In genomic region chr4:144183165-144183564, GRCh38 we compare ENCODE assay signal across 37 cellular contexts. TPM values are rescaled to one million over a fixed set of nuclear protein-coding genes. Genes with fewer than 3 reads are reported as not detected.
"Had no signal": no experiment of that assay in that cellular context is flagged by ENCODE, and none has a peak within 500 bp of the region (broad histone marks: within the 10 kb centered on the region; RNA-seq: fewer than 3 reads in every experiment).

No MANE protein-coding gene starts in this region.

- H3K27me3 ChIP-seq: adrenal gland, cardiac muscle cell had no signal

- DNase-seq: activated CD4-positive, alpha-beta memory T cell treated with anti-CD3 and anti-CD28 coated beads, Interleukin-2, amount 10 ng/mL, durations not matched to agents 7 days and 5 days; activated CD4-positive, alpha-beta T cell treated with anti-CD3 and anti-CD28 coated beads for 1 hour; activated CD4-positive, alpha-beta T cell treated with anti-CD3 and anti-CD28 coated beads for 36 hours; activated CD4-positive, alpha-beta T cell treated with anti-CD3 and anti-CD28 coated beads for 48 hours; activated CD4-positive, alpha-beta T cell treated with anti-CD3 and anti-CD28 coated beads, Interleukin-2, amount 10 ng/mL, durations not matched to agents 7 days and 5 days; activated CD4-positive, alpha-beta T cell treated with anti-CD3 and anti-CD28 coated beads, Interleukin-2, amount 50 U/mL, for 48 hours; activated CD4-positive, CD25-positive, alpha-beta regulatory T cell; activated CD8-positive, alpha-beta memory T cell treated with anti-CD3 and anti-CD28 coated beads for 24 hours; activated CD8-positive, alpha-beta memory T cell treated with anti-CD3 and anti-CD28 coated beads, Interleukin-2, amount 10 ng/mL, durations not matched to agents 7 days and 5 days; activated CD8-positive, alpha-beta memory T cell treated with anti-CD3 and anti-CD28 coated beads, Interleukin-2, amount 50 U/mL, for 48 hours; activated CD8-positive, alpha-beta T cell treated with anti-CD3 and anti-CD28 coated beads, Interleukin-2, amount 10 ng/mL, durations not matched to agents 7 days and 5 days; activated effector memory CD4-positive, alpha-beta T cell treated with Interleukin-2 at 50 U/mL for 16 hours; activated gamma-delta T cell; activated naive CD4-positive, alpha-beta T cell treated with anti-CD3 and anti-CD28 coated beads, Interleukin-2, amount 10 ng/mL, durations not matched to agents 7 days and 5 days; activated naive CD4-positive, alpha-beta T cell treated with Interleukin-2 at 50 U/mL for 16 hours; activated T-cell treated with anti-CD3 and anti-CD28 coated beads, Interleukin-2, amount 50 U/mL, for 24 hours; activated T-cell treated with anti-CD3 and anti-CD28 coated beads, Interleukin-2, amount 50 U/mL, for 48 hours; adrenal gland; amniotic stem cell; aorta; caudate nucleus; cerebellar nuclear complex; T-helper 1 cell; T-helper 2 cell; T-helper 9 cell; WERI-Rb-1 had no signal

- H3K9me3 Mint-ChIP-seq: activated CD4-positive, alpha-beta memory T cell treated with anti-CD3 and anti-CD28 coated beads, Interleukin-2, amount 10 ng/mL, durations not matched to agents 7 days and 5 days; activated CD4-positive, alpha-beta T cell treated with anti-CD3 and anti-CD28 coated beads, Interleukin-2, amount 10 ng/mL, durations not matched to agents 7 days and 5 days; activated naive CD4-positive, alpha-beta T cell treated with anti-CD3 and anti-CD28 coated beads, Interleukin-2, amount 10 ng/mL, durations not matched to agents 7 days and 5 days; activated naive CD4-positive, alpha-beta T cell treated with anti-CD3 and anti-CD28 coated beads, Interleukin-2, amount 50 U/mL, for 24 hours; activated T-cell treated with anti-CD3 and anti-CD28 coated beads, Interleukin-2, amount 50 U/mL, for 24 hours; activated T-helper 2 cell treated with anti-CD3 and anti-CD28 coated beads, Interferon-gamma antibody, Interleukin-2, Interleukin-4, amounts not matched to agents 10 μg/mL and 5 μg/mL and 100 μg/mL, durations not matched to agents 14 hours and 24 hours and 36 hours; brain; central memory CD8-positive, alpha-beta T cell; T-helper 2 cell treated with Interferon-gamma antibody and Interleukin-4, amounts not matched to agents 5 μg/mL and 100 μg/mL, for 36 hours; WTC11 had no signal

- H3K4me1 ChIP-seq: adrenal gland had no signal

- H3K9me3 ChIP-seq: adrenal gland had no signal

- H3K27ac ChIP-seq: adrenal gland, cardiac muscle cell, WERI-Rb-1 had no signal

- H3K27ac Mint-ChIP-seq: activated CD4-positive, alpha-beta memory T cell treated with anti-CD3 and anti-CD28 coated beads, Interleukin-2, amount 10 ng/mL, durations not matched to agents 7 days and 5 days; activated CD4-positive, alpha-beta T cell treated with anti-CD3 and anti-CD28 coated beads for 36 hours; activated CD4-positive, alpha-beta T cell treated with anti-CD3 and anti-CD28 coated beads, Interleukin-2, amount 10 ng/mL, durations not matched to agents 7 days and 5 days; activated CD8-positive, alpha-beta memory T cell treated with anti-CD3 and anti-CD28 coated beads, Interleukin-2, amount 10 ng/mL, durations not matched to agents 7 days and 5 days; activated CD8-positive, alpha-beta T cell treated with anti-CD3 and anti-CD28 coated beads, Interleukin-2, amount 10 ng/mL, durations not matched to agents 7 days and 5 days; activated naive CD4-positive, alpha-beta T cell treated with anti-CD3 and anti-CD28 coated beads, Interleukin-2, amount 10 ng/mL, durations not matched to agents 7 days and 5 days; activated naive CD4-positive, alpha-beta T cell treated with anti-CD3 and anti-CD28 coated beads, Interleukin-2, amount 50 U/mL, for 24 hours; activated naive CD8-positive, alpha-beta T cell; activated T-cell treated with anti-CD3 and anti-CD28 coated beads, Interleukin-2, amount 50 U/mL, for 24 hours; activated T-helper 2 cell treated with anti-CD3 and anti-CD28 coated beads, Interferon-gamma antibody, Interleukin-2, Interleukin-4, amounts not matched to agents 10 μg/mL and 5 μg/mL and 100 μg/mL, durations not matched to agents 14 hours and 24 hours and 36 hours; brain; T-helper 1 cell treated with Interleukin-12 subunit alpha and Interleukin-12 subunit beta and Interleukin-4 antibody, amounts not matched to agents 30 μg/mL and 1 μg/mL, for 36 hours; T-helper 2 cell treated with Interferon-gamma antibody and Interleukin-4, amounts not matched to agents 5 μg/mL and 100 μg/mL, for 36 hours; WTC11 had no signal

- H3K27me3 Mint-ChIP-seq: activated naive CD4-positive, alpha-beta T cell treated with anti-CD3 and anti-CD28 coated beads, Interleukin-2, amount 10 ng/mL, durations not matched to agents 7 days and 5 days; activated naive CD8-positive, alpha-beta T cell had no signal

- H3K36me3 Mint-ChIP-seq: activated CD8-positive, alpha-beta memory T cell treated with anti-CD3 and anti-CD28 coated beads, Interleukin-2, amount 10 ng/mL, durations not matched to agents 7 days and 5 days; activated naive CD4-positive, alpha-beta T cell treated with anti-CD3 and anti-CD28 coated beads, Interleukin-2, amount 10 ng/mL, durations not matched to agents 7 days and 5 days; activated naive CD4-positive, alpha-beta T cell treated with anti-CD3 and anti-CD28 coated beads, Interleukin-2, amount 50 U/mL, for 24 hours; activated naive CD8-positive, alpha-beta T cell; brain; WTC11 had no signal

- H3K4me3 ChIP-seq: adrenal gland, cardiac muscle cell had no signal

- H3K4me1 Mint-ChIP-seq: brain; central memory CD8-positive, alpha-beta T cell had no signal

- H3K4me3 Mint-ChIP-seq: activated CD4-positive, alpha-beta memory T cell treated with anti-CD3 and anti-CD28 coated beads, Interleukin-2, amount 10 ng/mL, durations not matched to agents 7 days and 5 days; activated CD4-positive, alpha-beta T cell treated with anti-CD3 and anti-CD28 coated beads for 36 hours; activated CD4-positive, alpha-beta T cell treated with anti-CD3 and anti-CD28 coated beads, Interleukin-2, amount 10 ng/mL, durations not matched to agents 7 days and 5 days; activated CD8-positive, alpha-beta memory T cell treated with anti-CD3 and anti-CD28 coated beads, Interleukin-2, amount 10 ng/mL, durations not matched to agents 7 days and 5 days; activated CD8-positive, alpha-beta T cell treated with anti-CD3 and anti-CD28 coated beads, Interleukin-2, amount 10 ng/mL, durations not matched to agents 7 days and 5 days; activated naive CD4-positive, alpha-beta T cell treated with anti-CD3 and anti-CD28 coated beads, Interleukin-2, amount 10 ng/mL, durations not matched to agents 7 days and 5 days; activated naive CD4-positive, alpha-beta T cell treated with anti-CD3 and anti-CD28 coated beads, Interleukin-2, amount 50 U/mL, for 24 hours; activated naive CD8-positive, alpha-beta T cell; activated T-cell treated with anti-CD3 and anti-CD28 coated beads, Interleukin-2, amount 50 U/mL, for 24 hours; brain; central memory CD8-positive, alpha-beta T cell; T-helper 1 cell treated with Interleukin-12 subunit alpha and Interleukin-12 subunit beta and Interleukin-4 antibody, amounts not matched to agents 30 μg/mL and 1 μg/mL, for 36 hours; T-helper 2 cell treated with Interferon-gamma antibody and Interleukin-4, amounts not matched to agents 5 μg/mL and 100 μg/mL, for 36 hours; WTC11 had no signal

- H3K36me3 ChIP-seq: adrenal gland, cardiac muscle cell, WERI-Rb-1 had no signal

RNA-seq across cellular contexts. Expression of gene GYPA, which starts 42.6 kb away (rescaled TPM):
- total RNA-seq: activated CD4-positive, alpha-beta memory T cell treated with anti-CD3 and anti-CD28 coated beads, Interleukin-2, amount 10 ng/mL, durations not matched to agents 7 days and 5 days; activated CD4-positive, alpha-beta T cell treated with anti-CD3 and anti-CD28 coated beads for 36 hours; activated CD4-positive, alpha-beta T cell treated with anti-CD3 and anti-CD28 coated beads, Interleukin-2, amount 10 ng/mL, durations not matched to agents 7 days and 5 days; activated CD8-positive, alpha-beta memory T cell treated with anti-CD3 and anti-CD28 coated beads, Interleukin-2, amount 10 ng/mL, durations not matched to agents 7 days and 5 days; activated CD8-positive, alpha-beta T cell treated with anti-CD3 and anti-CD28 coated beads, Interleukin-2, amount 10 ng/mL, durations not matched to agents 7 days and 5 days; activated T-helper 2 cell treated with anti-CD3 and anti-CD28 coated beads, Interferon-gamma antibody, Interleukin-2, Interleukin-4, amounts not matched to agents 10 μg/mL and 5 μg/mL and 100 μg/mL, durations not matched to agents 14 hours and 24 hours and 36 hours; bronchial epithelial cell; cardiac muscle cell; chondrocyte had no signal
